ENCODE assay signal across 24 cellular contexts in genomic region chr12:87227157-87227556, GRCh38.
"Had no signal": no experiment of that assay in that cellular context is flagged by ENCODE, and none has a peak within 500 bp of the region (broad histone marks: within the 10 kb centered on the region; RNA-seq: fewer than 3 reads in every experiment).

No MANE protein-coding gene starts in this region.

- ATAC-seq: activated T-cell treated with anti-CD3 and anti-CD28 coated beads, Interleukin-2, amount 50 U/mL, for 4 hours; body of pancreas; naive thymus-derived CD8-positive, alpha-beta T cell; stimulated activated naive B cell treated with anti-CD40 and anti-IgM and Interleukin-4, amounts not matched to agents 10 μg/mL and 1 μg/mL and 100 μg/mL, for 72 hours had no signal

- DNase-seq: activated B cell treated with CpG ODN at 0.5 μM for 24 hours; activated CD4-positive, alpha-beta T cell treated with anti-CD3 and anti-CD28 coated beads for 4 hours; activated CD4-positive, alpha-beta T cell treated with anti-CD3 and anti-CD28 coated beads, Interleukin-2, amount 50 U/mL, for 48 hours; activated CD8-positive, alpha-beta memory T cell treated with anti-CD3 and anti-CD28 coated beads, Interleukin-2, amount 50 U/mL, for 48 hours; activated naive CD4-positive, alpha-beta T cell treated with Interleukin-2 at 50 U/mL for 16 hours; activated naive CD8-positive, alpha-beta T cell treated with anti-CD3 and anti-CD28 coated beads for 36 hours; activated T-cell treated with anti-CD3 and anti-CD28 coated beads, Interleukin-2, amount 50 U/mL, for 4 hours; amniotic stem cell; body of pancreas; dermis blood vessel endothelial cell; effector CD8-positive, alpha-beta T cell; erythroblast; foreskin melanocyte; glutamatergic neuron; left ventricle myocardium inferior; naive thymus-derived CD8-positive, alpha-beta T cell; sigmoid colon; stimulated activated CD4-positive, alpha-beta T cell treated with anti-CD3 and anti-CD28 coated beads, Interleukin-2, amount 100 ng/mL, for 48 hours; stimulated activated CD8-positive, alpha-beta memory T cell treated with anti-CD3 and anti-CD28 coated beads, Interleukin-4, amount 100 ng/mL, for 48 hours; stimulated activated naive B cell treated with anti-CD40 and anti-IgM and Interleukin-4, amounts not matched to agents 10 μg/mL and 1 μg/mL and 100 μg/mL, for 72 hours; T1000; transverse colon had no signal

- H3K4me3 ChIP-seq: body of pancreas, hepatocyte, left ventricle myocardium inferior, neural progenitor cell, sigmoid colon, transverse colon had no signal
